Comparison of ENCODE assay signal across 1 cellular context in the genomic region with DNA sequence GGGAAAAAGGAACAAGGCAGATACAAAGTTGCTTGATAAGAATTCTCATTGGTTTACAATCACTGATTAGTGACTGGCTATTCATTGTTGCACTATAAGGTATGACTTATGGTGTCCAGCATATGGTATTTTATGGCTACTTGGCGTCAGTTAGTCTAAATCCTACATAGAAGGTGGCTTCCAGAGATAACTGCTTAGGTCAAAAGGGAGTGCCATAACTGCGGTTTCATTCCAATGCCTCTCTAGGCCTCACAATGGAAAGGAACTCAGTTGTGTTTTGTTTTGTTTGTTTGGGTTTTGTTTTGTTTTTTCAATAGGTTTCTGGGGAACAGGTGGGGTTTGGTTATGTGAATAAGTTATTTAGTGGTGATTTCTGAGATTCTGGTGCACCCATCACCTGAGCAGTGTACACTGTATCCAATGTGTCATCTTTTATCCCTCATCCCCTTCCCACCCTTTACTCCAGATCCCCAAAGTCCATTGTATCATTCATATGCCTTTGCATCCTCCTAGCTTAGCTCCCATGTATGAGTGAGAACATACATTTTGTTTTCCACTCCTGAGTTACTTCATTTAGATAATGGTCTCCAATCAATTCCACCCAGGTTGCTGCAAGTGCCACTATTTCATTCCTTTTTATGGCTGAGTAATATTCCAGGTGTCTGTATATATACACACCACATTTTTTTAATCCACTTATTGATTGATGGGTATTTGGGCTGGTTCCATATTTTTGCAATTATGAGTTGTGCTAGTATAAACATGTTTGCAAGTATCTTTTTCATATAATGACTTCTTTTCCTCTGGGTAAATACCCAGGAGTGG.
TF ChIP-seq lines count a peak whose summit lies in the region.

No MANE protein-coding gene starts in this region.

TF ChIP-seq in K562, 482 proteins besides CTCF, POLR2A, EP300 and RAD21 (continued from another document):
- TF ChIP-seq STAT5A (IDR thresholded peaks at IDR 0.05; ENCODE audit: borderline replicate concordance, low read length) (peak; percentile 64), TSHZ1 (CRISPR knock-in tag; IDR thresholded peaks at IDR 0.05) (no peak), NCOA4 (IDR thresholded peaks at IDR 0.05; ENCODE audit: partially characterized antibody) (no peak), MBD2 (IDR thresholded peaks at IDR 0.05; ENCODE audit: borderline replicate concordance, low read depth) (0 out of 2 replicates have a peak, but pooled peaks have one; percentile 25), MXI1 (IDR thresholded peaks at IDR 0.05; ENCODE audit: low read depth, low read length) (no peak), PRMT5 (CRISPR knock-in tag; IDR thresholded peaks at IDR 0.05) (no peak), ZNF324 (CRISPR knock-in tag; IDR thresholded peaks at IDR 0.05) (no peak), MLLT1 (IDR thresholded peaks at IDR 0.05) (peak in 1 of 2 experiments; percentile 89; a peak in 2 of 4 replicates), ZNF551 (CRISPR knock-in tag; IDR thresholded peaks at IDR 0.05) (no peak), OTX1 (CRISPR knock-in tag; IDR thresholded peaks at IDR 0.05) (no peak), MTA3 (IDR thresholded peaks at IDR 0.05; ENCODE audit: borderline replicate concordance) (0 out of 2 replicates have a peak, but pooled peaks have one; percentile 39), YBX1 (IDR thresholded peaks at IDR 0.05) (no peak), BCLAF1 (IDR thresholded peaks at IDR 0.05; ENCODE audit: borderline replicate concordance in 1 of 2, control insufficient read depth in 1 of 2, low read depth in 2 of 2, low read length in 1 of 2) (no peak), SMARCE1 (IDR thresholded peaks at IDR 0.05) (peak; percentile 64; the same call in 1 of the 2 replicates), BCL6 (CRISPR knock-in tag; IDR thresholded peaks at IDR 0.05) (no peak), CREM (IDR thresholded peaks at IDR 0.05; ENCODE audit: low read depth) (peak; percentile 61; the same call in 1 of the 2 replicates), TAF7 (tag; IDR thresholded peaks at IDR 0.05) (no peak), ZNF766 (CRISPR knock-in tag; conservative IDR thresholded peaks at IDR 0.05) (no peak), PML (IDR thresholded peaks at IDR 0.05; ENCODE audit: low read length) (peak; percentile 65), ZNF133 (CRISPR knock-in tag; IDR thresholded peaks at IDR 0.05) (no peak), SAFB2 (IDR thresholded peaks at IDR 0.05; ENCODE audit: borderline replicate concordance, low read depth, low read length, severe bottlenecking) (no peak), VEZF1 (CRISPR knock-in tag; IDR thresholded peaks at IDR 0.05) (peak; percentile 27; the same call in 1 of the 2 replicates), RFX7 (CRISPR knock-in tag; IDR thresholded peaks at IDR 0.05) (no peak), FOXM1 (IDR thresholded peaks at IDR 0.05; ENCODE audit: low read depth) (peak; percentile 75), FOXM1 (CRISPR knock-in tag; IDR thresholded peaks at IDR 0.05; ENCODE audit: low read depth) (no peak), TCF3 (CRISPR knock-in tag; IDR thresholded peaks at IDR 0.05) (peak; percentile 94)
- TF ChIP-seq, protein P1, sequence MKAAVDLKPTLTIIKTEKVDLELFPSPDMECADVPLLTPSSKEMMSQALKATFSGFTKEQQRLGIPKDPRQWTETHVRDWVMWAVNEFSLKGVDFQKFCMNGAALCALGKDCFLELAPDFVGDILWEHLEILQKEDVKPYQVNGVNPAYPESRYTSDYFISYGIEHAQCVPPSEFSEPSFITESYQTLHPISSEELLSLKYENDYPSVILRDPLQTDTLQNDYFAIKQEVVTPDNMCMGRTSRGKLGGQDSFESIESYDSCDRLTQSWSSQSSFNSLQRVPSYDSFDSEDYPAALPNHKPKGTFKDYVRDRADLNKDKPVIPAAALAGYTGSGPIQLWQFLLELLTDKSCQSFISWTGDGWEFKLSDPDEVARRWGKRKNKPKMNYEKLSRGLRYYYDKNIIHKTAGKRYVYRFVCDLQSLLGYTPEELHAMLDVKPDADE (conservative IDR thresholded peaks at IDR 0.05; ENCODE audit: control insufficient read depth, low read depth, low read length) = no peak
- TF ChIP-seq, protein P2, sequence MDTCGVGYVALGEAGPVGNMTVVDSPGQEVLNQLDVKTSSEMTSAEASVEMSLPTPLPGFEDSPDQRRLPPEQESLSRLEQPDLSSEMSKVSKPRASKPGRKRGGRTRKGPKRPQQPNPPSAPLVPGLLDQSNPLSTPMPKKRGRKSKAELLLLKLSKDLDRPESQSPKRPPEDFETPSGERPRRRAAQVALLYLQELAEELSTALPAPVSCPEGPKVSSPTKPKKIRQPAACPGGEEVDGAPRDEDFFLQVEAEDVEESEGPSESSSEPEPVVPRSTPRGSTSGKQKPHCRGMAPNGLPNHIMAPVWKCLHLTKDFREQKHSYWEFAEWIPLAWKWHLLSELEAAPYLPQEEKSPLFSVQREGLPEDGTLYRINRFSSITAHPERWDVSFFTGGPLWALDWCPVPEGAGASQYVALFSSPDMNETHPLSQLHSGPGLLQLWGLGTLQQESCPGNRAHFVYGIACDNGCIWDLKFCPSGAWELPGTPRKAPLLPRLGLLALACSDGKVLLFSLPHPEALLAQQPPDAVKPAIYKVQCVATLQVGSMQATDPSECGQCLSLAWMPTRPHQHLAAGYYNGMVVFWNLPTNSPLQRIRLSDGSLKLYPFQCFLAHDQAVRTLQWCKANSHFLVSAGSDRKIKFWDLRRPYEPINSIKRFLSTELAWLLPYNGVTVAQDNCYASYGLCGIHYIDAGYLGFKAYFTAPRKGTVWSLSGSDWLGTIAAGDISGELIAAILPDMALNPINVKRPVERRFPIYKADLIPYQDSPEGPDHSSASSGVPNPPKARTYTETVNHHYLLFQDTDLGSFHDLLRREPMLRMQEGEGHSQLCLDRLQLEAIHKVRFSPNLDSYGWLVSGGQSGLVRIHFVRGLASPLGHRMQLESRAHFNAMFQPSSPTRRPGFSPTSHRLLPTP (IDR thresholded peaks at IDR 0.05; ENCODE audit: borderline replicate concordance, extremely low read depth, insufficient read length) = no peak
- TF ChIP-seq, protein P3, sequence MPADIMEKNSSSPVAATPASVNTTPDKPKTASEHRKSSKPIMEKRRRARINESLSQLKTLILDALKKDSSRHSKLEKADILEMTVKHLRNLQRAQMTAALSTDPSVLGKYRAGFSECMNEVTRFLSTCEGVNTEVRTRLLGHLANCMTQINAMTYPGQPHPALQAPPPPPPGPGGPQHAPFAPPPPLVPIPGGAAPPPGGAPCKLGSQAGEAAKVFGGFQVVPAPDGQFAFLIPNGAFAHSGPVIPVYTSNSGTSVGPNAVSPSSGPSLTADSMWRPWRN (IDR thresholded peaks at IDR 0.05; ENCODE audit: low read depth) = 0 out of 2 replicates have a peak, but pooled peaks have one; percentile 17
